ENCODE assay signal across 15 cellular contexts in the genomic region with DNA sequence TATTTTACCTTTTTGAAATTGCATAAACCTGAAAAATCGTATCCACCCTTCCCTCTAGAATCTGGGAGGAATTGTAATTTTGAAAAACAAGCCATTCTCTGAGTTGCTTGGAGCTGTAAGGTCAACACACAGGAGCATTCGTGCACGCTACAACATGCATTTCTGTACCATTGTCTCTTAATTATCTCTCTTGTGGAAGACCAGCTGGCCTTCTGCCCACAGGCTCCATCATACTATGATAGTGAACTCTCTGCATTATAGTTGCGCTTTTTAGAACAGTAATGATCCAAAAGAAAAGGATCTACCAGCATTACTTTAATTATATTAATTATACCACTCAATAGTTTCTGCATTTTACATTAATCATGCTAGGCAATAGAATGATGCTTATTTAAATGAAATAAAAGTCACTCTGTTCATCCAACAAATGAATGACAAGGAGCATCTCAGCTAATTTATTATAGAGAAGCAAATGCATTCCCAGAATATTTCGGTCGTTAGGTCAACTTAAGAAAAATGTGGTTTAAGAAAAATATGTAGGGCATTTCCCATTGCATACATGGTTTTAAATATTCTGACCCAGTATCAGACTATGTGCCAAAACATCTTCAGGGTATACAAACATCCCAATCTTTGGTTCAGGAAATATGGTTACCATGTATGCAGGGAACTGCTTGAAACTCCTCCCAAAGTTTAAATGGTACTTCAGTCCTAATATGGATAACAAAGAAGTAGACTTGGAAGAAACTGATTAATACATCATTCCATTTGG.
A peak's percentile ranks its signal among the peaks of the same experiment; 100 is the strongest.
DNase-seq lines count a peak whose midpoint lies in the region; ATAC-seq and TF ChIP-seq lines count a peak whose summit lies in the region.
"Had no signal": no experiment of that assay in that cellular context is flagged by ENCODE, and none has a peak within 500 bp of the region (broad histone marks: within the 10 kb centered on the region; RNA-seq: fewer than 3 reads in every experiment).

No MANE protein-coding gene starts in this region.

- no peaks in the 10 kb centered on the region for H3K36me3 Mint-ChIP-seq in HFFc6 (ENCODE audit: low read depth)
- no peaks in the 10 kb centered on the region for H3K36me3 Mint-ChIP-seq in stimulated activated naive B cell treated with anti-CD40 and anti-IgM and Interleukin-4, amounts not matched to agents 10 μg/mL and 1 μg/mL and 100 μg/mL, for 72 hours
- H3K36me3 Mint-ChIP-seq in T-helper 2 cell treated with Interferon-gamma antibody and Interleukin-4, amounts not matched to agents 5 μg/mL and 100 μg/mL, for 36 hours (ENCODE audit: low read depth) = no peaks in the 10 kb centered on the region

- no peak for TF ChIP-seq CTCF in HFFc6 (IDR thresholded peaks at IDR 0.05)

- peak; percentile 54 for DNase-seq in HFFc6
- peak; percentile 69 for DNase-seq in NCI-H146 treated with DMSO at 0.1 percent for 48 hours (lab: John Stamatoyannopoulos, UW; ENCODE audit: unreplicated experiment)
- peak; percentile 7 for DNase-seq in amniotic epithelial cell (ENCODE audit: low read depth)
- peak; percentile 2 for DNase-seq in hepatic stellate cell (ENCODE audit: low spot score)
- DNase-seq in stimulated activated naive B cell treated with anti-CD40 and anti-IgM and Interleukin-4, amounts not matched to agents 10 μg/mL and 1 μg/mL and 100 μg/mL, for 72 hours = no peak
- no peak for DNase-seq in DMS53 (lab: John Stamatoyannopoulos, UW)
- DNase-seq in T-helper 2 cell treated with Interferon-gamma antibody and Interleukin-4, amounts not matched to agents 5 μg/mL and 100 μg/mL, for 36 hours (ENCODE audit: low spot score) = no peak
- DNase-seq in NCI-H2196 (lab: John Stamatoyannopoulos, UW; ENCODE audit: unreplicated experiment) = no peak
- DNase-seq: amygdala, BE2C, left colon, NCI-H2029, NCI-H774, T1000 had no signal

- H3K9me3 Mint-ChIP-seq in HFFc6 = no peaks in the 10 kb centered on the region
- peaks cover 0 to 1% of the 10 kb centered on the region in 2 donors for H3K9me3 Mint-ChIP-seq in stimulated activated naive B cell treated with anti-CD40 and anti-IgM and Interleukin-4, amounts not matched to agents 10 μg/mL and 1 μg/mL and 100 μg/mL, for 72 hours
- H3K9me3 Mint-ChIP-seq in T-helper 2 cell treated with Interferon-gamma antibody and Interleukin-4, amounts not matched to agents 5 μg/mL and 100 μg/mL, for 36 hours = peaks cover 5% of the 10 kb centered on the region

- no peaks in the 10 kb centered on the region for H3K27me3 Mint-ChIP-seq in HFFc6 (ENCODE audit: insufficient read depth)
- no peaks in the 10 kb centered on the region for H3K27me3 Mint-ChIP-seq in stimulated activated naive B cell treated with anti-CD40 and anti-IgM and Interleukin-4, amounts not matched to agents 10 μg/mL and 1 μg/mL and 100 μg/mL, for 72 hours
- H3K27me3 Mint-ChIP-seq in T-helper 2 cell treated with Interferon-gamma antibody and Interleukin-4, amounts not matched to agents 5 μg/mL and 100 μg/mL, for 36 hours (ENCODE audit: low read depth) = no peaks in the 10 kb centered on the region

- peak overlapping the region; percentile 29; the same call in 1 of the 2 replicates for H3K27ac Mint-ChIP-seq in HFFc6
- H3K27ac Mint-ChIP-seq in stimulated activated naive B cell treated with anti-CD40 and anti-IgM and Interleukin-4, amounts not matched to agents 10 μg/mL and 1 μg/mL and 100 μg/mL, for 72 hours = no peak overlapping the region
- no peak overlapping the region for H3K27ac Mint-ChIP-seq in T-helper 2 cell treated with Interferon-gamma antibody and Interleukin-4, amounts not matched to agents 5 μg/mL and 100 μg/mL, for 36 hours

- H3K4me3 Mint-ChIP-seq in HFFc6 = no peak overlapping the region; the same call in 1 of the 2 replicates
- H3K4me3 Mint-ChIP-seq in stimulated activated naive B cell treated with anti-CD40 and anti-IgM and Interleukin-4, amounts not matched to agents 10 μg/mL and 1 μg/mL and 100 μg/mL, for 72 hours = no peak overlapping the region
- H3K4me3 Mint-ChIP-seq in T-helper 2 cell treated with Interferon-gamma antibody and Interleukin-4, amounts not matched to agents 5 μg/mL and 100 μg/mL, for 36 hours = no peak overlapping the region

- no peak for ATAC-seq in stimulated activated naive B cell treated with anti-CD40 and anti-IgM and Interleukin-4, amounts not matched to agents 10 μg/mL and 1 μg/mL and 100 μg/mL, for 72 hours (replicated peaks)
- ATAC-seq: left colon, SK-N-SH treated with all-trans-retinoic acid at 6 μM for 48 hours had no signal

- H3K4me1 Mint-ChIP-seq in HFFc6 (ENCODE audit: low read depth) = peaks cover 66% of the 10 kb centered on the region
- no peaks in the 10 kb centered on the region for H3K4me1 Mint-ChIP-seq in stimulated activated naive B cell treated with anti-CD40 and anti-IgM and Interleukin-4, amounts not matched to agents 10 μg/mL and 1 μg/mL and 100 μg/mL, for 72 hours
- no peaks in the 10 kb centered on the region for H3K4me1 Mint-ChIP-seq in T-helper 2 cell treated with Interferon-gamma antibody and Interleukin-4, amounts not matched to agents 5 μg/mL and 100 μg/mL, for 36 hours (ENCODE audit: low read depth)

Comparison
In these comparisons a context has a peak if more than half of its experiments do, and no peak if none do; other contexts are left out.
1. DNase-seq: peak in HFFc6 (single experiment), NCI-H146 treated with DMSO at 0.1 percent for 48 hours (single experiment), amniotic epithelial cell (single experiment) and hepatic stellate cell (single experiment); none in stimulated activated naive B cell treated with anti-CD40 and anti-IgM and Interleukin-4, amounts not matched to agents 10 μg/mL and 1 μg/mL and 100 μg/mL, for 72 hours (single experiment), DMS53 (single experiment), T-helper 2 cell treated with Interferon-gamma antibody and Interleukin-4, amounts not matched to agents 5 μg/mL and 100 μg/mL, for 36 hours (single experiment) and NCI-H2196 (single experiment).